13 cellular contexts compared by ENCODE assay signal in the genomic region with DNA sequence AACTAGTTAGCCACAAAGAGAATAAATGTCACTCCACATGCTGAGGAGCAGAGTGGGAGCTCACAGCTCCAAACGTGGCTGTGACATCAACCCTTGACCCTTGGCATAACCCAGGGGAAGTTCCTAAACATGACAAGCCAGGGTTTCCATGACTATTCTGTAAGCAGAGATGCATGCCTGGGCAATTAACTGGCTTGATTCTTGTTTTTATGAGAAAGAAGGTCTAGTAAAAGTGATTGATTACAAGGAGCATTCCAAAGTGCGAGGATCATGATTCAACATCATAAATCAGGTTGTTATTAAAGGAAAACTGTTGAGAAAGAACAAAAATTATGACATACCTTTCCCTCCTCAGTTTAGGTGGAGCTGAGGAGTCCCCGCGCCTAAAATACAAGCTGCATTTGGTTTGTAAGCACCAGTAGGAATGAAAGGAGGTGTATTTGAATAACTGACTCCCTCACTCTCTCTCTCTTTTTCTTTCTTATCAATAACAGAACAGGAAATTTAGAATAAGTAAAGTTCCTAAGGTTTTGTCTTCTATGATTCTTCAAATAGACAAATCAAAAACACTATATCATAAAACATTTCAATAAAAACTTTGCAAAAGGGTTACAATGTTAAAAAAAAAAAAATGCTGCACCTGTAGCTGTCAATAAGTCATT.
A peak's percentile ranks its signal among the peaks of the same experiment; 100 is the strongest.
DNase-seq lines count a peak whose midpoint lies in the region; TF ChIP-seq lines count a peak whose summit lies in the region.
"Had no signal": no experiment of that assay in that cellular context is flagged by ENCODE, and none has a peak within 500 bp of the region (broad histone marks: within the 10 kb centered on the region; RNA-seq: fewer than 3 reads in every experiment).

No MANE protein-coding gene starts in this region.

- no peak overlapping the region for H3K4me3 Mint-ChIP-seq in activated naive CD8-positive, alpha-beta T cell treated with anti-CD3 and anti-CD28 coated beads for 36 hours
- H3K4me3 Mint-ChIP-seq in stimulated activated naive CD8-positive, alpha-beta T cell treated with anti-CD3 and anti-CD28 coated beads, Interleukin-15, Interleukin-2, amounts not matched to agents 100 ng/mL and 50 ng/mL, for 24 hours = peak overlapping the region; percentile 52
- H3K4me3 Mint-ChIP-seq: T-helper 1 cell treated with Interleukin-12 subunit alpha and Interleukin-12 subunit beta and Interleukin-4 antibody, amounts not matched to agents 30 μg/mL and 1 μg/mL, for 36 hours had no signal

- peak overlapping the region; percentile 9 for H3K27ac Mint-ChIP-seq in activated naive CD8-positive, alpha-beta T cell treated with anti-CD3 and anti-CD28 coated beads for 36 hours
- H3K27ac Mint-ChIP-seq in stimulated activated naive CD8-positive, alpha-beta T cell treated with anti-CD3 and anti-CD28 coated beads, Interleukin-15, Interleukin-2, amounts not matched to agents 100 ng/mL and 50 ng/mL, for 24 hours = peak overlapping the region; percentile 86
- H3K27ac Mint-ChIP-seq: T-helper 1 cell treated with Interleukin-12 subunit alpha and Interleukin-12 subunit beta and Interleukin-4 antibody, amounts not matched to agents 30 μg/mL and 1 μg/mL, for 36 hours had no signal

- peaks cover 49% of the 10 kb centered on the region for H3K4me1 Mint-ChIP-seq in activated naive CD8-positive, alpha-beta T cell treated with anti-CD3 and anti-CD28 coated beads for 36 hours
- peaks cover 89% of the 10 kb centered on the region for H3K4me1 Mint-ChIP-seq in stimulated activated naive CD8-positive, alpha-beta T cell treated with anti-CD3 and anti-CD28 coated beads, Interleukin-15, Interleukin-2, amounts not matched to agents 100 ng/mL and 50 ng/mL, for 24 hours (ENCODE audit: low read depth)

- DNase-seq in HEK293T (ENCODE audit: extremely low spot score) (peak; percentile 72), kidney glomerular epithelial cell (lab: John Stamatoyannopoulos, UW) (peak; percentile 73), EL (no peak), COR-L47 (lab: John Stamatoyannopoulos, UW) (no peak), SW 1271 (lab: John Stamatoyannopoulos, UW) (no peak)
- DNase-seq in activated naive CD8-positive, alpha-beta T cell treated with anti-CD3 and anti-CD28 coated beads for 36 hours = no peak
- DNase-seq: activated CD4-positive, alpha-beta T cell treated with anti-CD3 and anti-CD28 coated beads, Interleukin-2, amount 50 U/mL, for 4 hours; head of caudate nucleus; left cardiac atrium; NCI-H1436; NCI-H526 had no signal

- POLR2A ChIA-PET in HEK293T (lab: Yijun Ruan, JAX) = interaction anchor here (2.1 to 2.6 kb wide), 2 partner anchors 9 to 109 kb away, joined by 8 to 11 read pairs; a partner anchor contains a TSS

- no peaks in the 10 kb centered on the region for H3K27me3 Mint-ChIP-seq in activated naive CD8-positive, alpha-beta T cell treated with anti-CD3 and anti-CD28 coated beads for 36 hours
- no peaks in the 10 kb centered on the region for H3K27me3 Mint-ChIP-seq in stimulated activated naive CD8-positive, alpha-beta T cell treated with anti-CD3 and anti-CD28 coated beads, Interleukin-15, Interleukin-2, amounts not matched to agents 100 ng/mL and 50 ng/mL, for 24 hours

- CTCF ChIA-PET in HEK293T (lab: Yijun Ruan, JAX) = interaction anchor here (0.6 to 2.0 kb wide), 5 partner anchors 10 to 757 kb away, joined by 3 to 7 read pairs (median 6); no protein-coding TSS in a partner anchor

- peaks cover 12% of the 10 kb centered on the region for H3K9me3 Mint-ChIP-seq in activated naive CD8-positive, alpha-beta T cell treated with anti-CD3 and anti-CD28 coated beads for 36 hours
- no peaks in the 10 kb centered on the region for H3K9me3 Mint-ChIP-seq in stimulated activated naive CD8-positive, alpha-beta T cell treated with anti-CD3 and anti-CD28 coated beads, Interleukin-15, Interleukin-2, amounts not matched to agents 100 ng/mL and 50 ng/mL, for 24 hours

- peaks cover 49% of the 10 kb centered on the region for H3K36me3 Mint-ChIP-seq in activated naive CD8-positive, alpha-beta T cell treated with anti-CD3 and anti-CD28 coated beads for 36 hours
- peaks cover 47% of the 10 kb centered on the region for H3K36me3 Mint-ChIP-seq in stimulated activated naive CD8-positive, alpha-beta T cell treated with anti-CD3 and anti-CD28 coated beads, Interleukin-15, Interleukin-2, amounts not matched to agents 100 ng/mL and 50 ng/mL, for 24 hours (ENCODE audit: low read depth)

TF ChIP-seq in HEK293T, 16 proteins besides CTCF, POLR2A, EP300 and RAD21:
- peak; percentile 52 for TF ChIP-seq ZNF384 (IDR thresholded peaks at IDR 0.05)
- TF ChIP-seq FOXA1 (IDR thresholded peaks at IDR 0.05) = no peak
- no peak for TF ChIP-seq ELF4 (IDR thresholded peaks at IDR 0.05)
- TF ChIP-seq NFRKB (IDR thresholded peaks at IDR 0.05) = no peak
- peak; percentile 85 for TF ChIP-seq FOXM1 (IDR thresholded peaks at IDR 0.05; ENCODE audit: borderline replicate concordance)
- TF ChIP-seq LEF1 (IDR thresholded peaks at IDR 0.05; ENCODE audit: borderline replicate concordance) = peak; percentile 97
- TF ChIP-seq SP1 (IDR thresholded peaks at IDR 0.05) = no peak
- TF ChIP-seq TARDBP (IDR thresholded peaks at IDR 0.05) = peak; percentile 41; the same call in 1 of the 2 replicates
- no peak for TF ChIP-seq SUZ12 (IDR thresholded peaks at IDR 0.05)
- TF ChIP-seq HDGF (IDR thresholded peaks at IDR 0.05; ENCODE audit: borderline replicate concordance) = no peak
- TF ChIP-seq L3MBTL2 (conservative IDR thresholded peaks at IDR 0.05) = no peak; the same call in 1 of the 2 replicates
- TF ChIP-seq, protein P1, sequence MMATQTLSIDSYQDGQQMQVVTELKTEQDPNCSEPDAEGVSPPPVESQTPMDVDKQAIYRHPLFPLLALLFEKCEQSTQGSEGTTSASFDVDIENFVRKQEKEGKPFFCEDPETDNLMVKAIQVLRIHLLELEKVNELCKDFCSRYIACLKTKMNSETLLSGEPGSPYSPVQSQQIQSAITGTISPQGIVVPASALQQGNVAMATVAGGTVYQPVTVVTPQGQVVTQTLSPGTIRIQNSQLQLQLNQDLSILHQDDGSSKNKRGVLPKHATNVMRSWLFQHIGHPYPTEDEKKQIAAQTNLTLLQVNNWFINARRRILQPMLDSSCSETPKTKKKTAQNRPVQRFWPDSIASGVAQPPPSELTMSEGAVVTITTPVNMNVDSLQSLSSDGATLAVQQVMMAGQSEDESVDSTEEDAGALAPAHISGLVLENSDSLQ (IDR thresholded peaks at IDR 0.05) = peak; percentile 97
- TF ChIP-seq CTBP1 (IDR thresholded peaks at IDR 0.05; ENCODE audit: borderline replicate concordance) = peak; percentile 100
- TF ChIP-seq BHLHE40 (IDR thresholded peaks at IDR 0.05; ENCODE audit: borderline replicate concordance) = no peak
- TF ChIP-seq ARNT (IDR thresholded peaks at IDR 0.05) = peak; percentile 99
- TF ChIP-seq FOXK2 (IDR thresholded peaks at IDR 0.05) = no peak; the same call in 1 of the 2 replicates
TF ChIP-seq in HEK293T: peak in this region for 7.

Comparison
In these comparisons a context has a peak if more than half of its experiments do, and no peak if none do; other contexts are left out.
1. DNase-seq: peak in HEK293T (single experiment) and kidney glomerular epithelial cell (single experiment); none in activated naive CD8-positive, alpha-beta T cell treated with anti-CD3 and anti-CD28 coated beads for 36 hours (single experiment), EL (single experiment), COR-L47 (single experiment) and SW 1271 (0 of 2).